Comparison of ENCODE assay signal across 8 cellular contexts in genomic region chr1:100896481-100896982, GRCh38. TPM values are rescaled to one million over a fixed set of nuclear protein-coding genes. Genes with fewer than 3 reads are reported as not detected.
DNase-seq lines count a peak whose midpoint lies in the region; ATAC-seq and TF ChIP-seq lines count a peak whose summit lies in the region.

No MANE protein-coding gene starts in this region.

- TF ChIP-seq CTCF in A673 (conservative IDR thresholded peaks at IDR 0.05; ENCODE audit: low read depth, low read length) (no peak), mucosa of descending colon (IDR thresholded peaks at IDR 0.05) (no peak)

- H3K27me3 ChIP-seq in A673 (replicated peaks; ENCODE audit: insufficient read depth, low read depth, low read length, poor library complexity) (no peaks in the 10 kb centered on the region), duodenal mucosa (ENCODE audit: control insufficient read depth in 1 of 2, insufficient read depth in 2 of 2, low read length in 2 of 2) (no peaks in the 10 kb centered on the region)

- no TSS peak for BruUV-seq in A673 (replicated peaks; lab: Mats Ljungman, UMichigan)

- H3K4me3 ChIP-seq in A673 (ENCODE audit: low read depth, low read length, poor library complexity, severe bottlenecking) (peak overlapping the region; percentile 82), duodenal mucosa (ENCODE audit: low read depth in 1 of 2, low read length in 2 of 2) (peak overlapping the region; percentile 96 to 98), mucosa of descending colon (peak overlapping the region; percentile 62)

- CTCF ChIA-PET in A673 (lab: Charles Lee), result no interaction called here

- ATAC-seq in GM18508 (IDR thresholded peaks at IDR 0.05; ENCODE audit: insufficient read depth, unreplicated experiment) (peak; percentile 50), HG02943 (IDR thresholded peaks at IDR 0.05; ENCODE audit: low read depth, unreplicated experiment) (peak; percentile 34), mucosa of descending colon (peak; percentile 51)

- H3K27ac ChIP-seq in A673 (ENCODE audit: low read depth, low read length, poor library complexity, severe bottlenecking) (peak overlapping the region; percentile 87), duodenal mucosa (ENCODE audit: low read depth, low read length) (peak overlapping the region; percentile 76)

- DNase-seq in A673 (ENCODE audit: low spot score), result peak; percentile 45
- DNase-seq in NCI-H2227 (lab: John Stamatoyannopoulos, UW; ENCODE audit: unreplicated experiment), result peak; percentile 54
- peak; percentile 36 to 55 for DNase-seq in activated CD4-positive, alpha-beta T cell treated with anti-CD3 and anti-CD28 coated beads, Interleukin-2, amount 50 U/mL, for 24 hours (ENCODE audit: low read depth in 1 of 2, low spot score in 1 of 2)
- DNase-seq in mucosa of descending colon, result peak in 1 of 3 donors; percentile 51
- peak; percentile 27 to 47 for DNase-seq in stimulated activated CD8-positive, alpha-beta memory T cell treated with anti-CD3 and anti-CD28 coated beads, Interleukin-7, amount 100 ng/mL, for 4 hours (ENCODE audit: low read depth in 2 of 2)

- POLR2A ChIA-PET in A673 (lab: Charles Lee; ENCODE audit: low non-redundant PET), result interaction anchor here (0.6 kb wide), 1 partner anchor 536 kb away, joined by 4 read pairs; no protein-coding TSS in a partner anchor

- peaks cover 19% of the 10 kb centered on the region for H3K4me1 ChIP-seq in A673 (ENCODE audit: insufficient read depth, low read length, poor library complexity, severe bottlenecking)
- H3K4me1 ChIP-seq in duodenal mucosa (ENCODE audit: control insufficient read depth in 1 of 2, insufficient read depth in 2 of 2, low read length in 2 of 2), result peaks cover 17 to 18% of the 10 kb centered on the region in 2 donors
- peaks cover 28% of the 10 kb centered on the region for H3K4me1 ChIP-seq in mucosa of descending colon (ENCODE audit: low read depth)

- peaks cover 23% of the 10 kb centered on the region for H3K36me3 ChIP-seq in A673 (ENCODE audit: insufficient read depth, low read length, poor library complexity, severe bottlenecking)
- H3K36me3 ChIP-seq in duodenal mucosa (ENCODE audit: control insufficient read depth in 1 of 2, insufficient read depth in 2 of 2, low read length in 2 of 2), result peaks cover 5 to 18% of the 10 kb centered on the region in 2 donors
- H3K36me3 ChIP-seq in mucosa of descending colon (ENCODE audit: low read depth), result no peaks in the 10 kb centered on the region

- intact Hi-C loops in A673 (cut with micrococcal nuclease; ENCODE audit: unreplicated experiment), result no loop called here
- intact Hi-C loops in mucosa of descending colon (cut with DNase I, micrococcal nuclease), result no loop called here

- peak overlapping the region; percentile 79 to 93 for H3K9ac ChIP-seq in duodenal mucosa (ENCODE audit: low read depth in 1 of 2, low read length in 2 of 2)

- H3K9me3 ChIP-seq in A673 (ENCODE audit: low read depth, low read length, poor library complexity, severe bottlenecking), result no peaks in the 10 kb centered on the region
- no peaks in the 10 kb centered on the region for H3K9me3 ChIP-seq in duodenal mucosa (ENCODE audit: control insufficient read depth in 1 of 2, low read length in 2 of 2)
- no peaks in the 10 kb centered on the region for H3K9me3 ChIP-seq in mucosa of descending colon

RNA-seq across cellular contexts. Expression of gene SLC30A7, which starts 0.6 kb away (rescaled TPM):
- total RNA-seq in A673 (2021) (31.2 and 31.4 TPM in 2 replicates), mucosa of descending colon (10 to 100 TPM; 27.3 to 37.0 (median 35.7) TPM)

RNA-seq across cellular contexts. Expression of gene EXTL2, which starts 1.9 kb away (rescaled TPM):
- 23.1 and 24.1 TPM in 2 replicates for total RNA-seq in A673 (2021)
- total RNA-seq in mucosa of descending colon, result 10 to 100 TPM in 1 of 3 donors, 1 to 10 TPM in 2; 4.7 to 13.4 (median 4.8) TPM
